Comparison of ENCODE assay signal across 10 cellular contexts in genomic region chr22:19879996-19880785, GRCh38. TPM values are rescaled to one million over a fixed set of nuclear protein-coding genes. Genes with fewer than 3 reads are reported as not detected.
DNase-seq lines count a peak whose midpoint lies in the region; ATAC-seq, FAIRE-seq and TF ChIP-seq lines count a peak whose summit lies in the region.
"Had no signal": no experiment of that assay in that cellular context is flagged by ENCODE, and none has a peak within 500 bp of the region (broad histone marks: within the 10 kb centered on the region; RNA-seq: fewer than 3 reads in every experiment).

No MANE protein-coding gene starts in this region.

- peaks cover 0 to 20% (median 10%) of the 10 kb centered on the region in 12 donors for H3K4me1 ChIP-seq in heart left ventricle

- FAIRE-seq in H54 (lab: Jason Lieb, UNC): no peak
- FAIRE-seq: colon had no signal

- DNase-seq in Daoy (ENCODE audit: low read depth) (peak; percentile 30), MG63 (no peak), heart left ventricle (peak in 3 of 5 donors; percentile 12 to 55 (median 20)), posterior cingulate gyrus (peak in 7 of 10 donors; percentile 5 to 72 (median 25)), EL (no peak), H54 (ENCODE audit: insufficient read length, low spot score) (no peak), SKM-1 (lab: John Stamatoyannopoulos, UW; ENCODE audit: unreplicated experiment) (no peak)

- intact Hi-C loops in heart left ventricle (cut with DNase I): no loop called here
- intact Hi-C loops in posterior cingulate gyrus (cut with DNase I): no loop called here

- no peak overlapping the region for H3K27ac ChIP-seq in heart left ventricle

- no peak for TF ChIP-seq CTCF in heart left ventricle (IDR thresholded peaks at IDR 0.05)

- H3K9me3 ChIP-seq in MG63 (no peaks in the 10 kb centered on the region), heart left ventricle (no peaks in the 10 kb centered on the region)

- H3K27me3 ChIP-seq in MG63 (no peaks in the 10 kb centered on the region), heart left ventricle (no peaks in the 10 kb centered on the region)

- 94 to 95% (median 95%) methylated on average over 29 to 34 of the region's 34 CpGs for WGBS in heart left ventricle, 4 donors

- H3K36me3 ChIP-seq in MG63 (peaks cover 30% of the 10 kb centered on the region), heart left ventricle (peaks cover 0 to 23% (median 4%) of the 10 kb centered on the region in 9 donors)

- H3K4me3 ChIP-seq in MG63 (peak overlapping the region; percentile 35), heart left ventricle (no peak overlapping the region)

- ATAC-seq in heart left ventricle (no peak), GM18909 (IDR thresholded peaks at IDR 0.05; ENCODE audit: poor library complexity, unreplicated experiment) (no peak)
- ATAC-seq: T-cell had no signal

- TF ChIP-seq POLR2A in heart left ventricle (IDR thresholded peaks at IDR 0.05) (no peak), H54 (IDR thresholded peaks at IDR 0.05; ENCODE audit: low read depth, low read length) (no peak)

RNA-seq across cellular contexts. Expression of gene GNB1L, which starts 25.5 kb away (rescaled TPM):
- 16.1 and 17.0 TPM in 2 replicates for total RNA-seq in Daoy (2014; rRNA removed; shearing (Covaris generic))
- total RNA-seq in MG63 (2014; rRNA removed; shearing (Covaris generic); ENCODE audit: low replicate concordance): 10.3 and 25.2 TPM in 2 replicates
- total RNA-seq in heart left ventricle: 1 to 10 TPM; 1.9 to 3.7 (median 2.4) TPM
- 1 to 10 TPM; 1.6 to 9.2 TPM for polyA plus RNA-seq in heart left ventricle

RNA-seq across cellular contexts. Expression of gene RTL10, which starts 25.5 kb away (rescaled TPM):
- 8.2 and 11.2 TPM in 2 replicates for total RNA-seq in Daoy (2014; rRNA removed; shearing (Covaris generic))
- total RNA-seq in MG63 (2014; rRNA removed; shearing (Covaris generic); ENCODE audit: low replicate concordance): 3.7 and 7.2 TPM in 2 replicates
- total RNA-seq in heart left ventricle: 10 to 100 TPM in 3 of 9 donors, 1 to 10 TPM in 6; 5.1 to 11.6 (median 7.7) TPM
- 1 to 10 TPM; 4.6 to 4.9 TPM for polyA plus RNA-seq in heart left ventricle

Comparison
In these comparisons a context has a peak if more than half of its experiments do, and no peak if none do; other contexts are left out.
1. DNase-seq: peak in Daoy (single experiment), heart left ventricle (3 of 5) and posterior cingulate gyrus (7 of 10); none in MG63 (single experiment), EL (single experiment), H54 (single experiment) and SKM-1 (single experiment).